In the genomic region with DNA sequence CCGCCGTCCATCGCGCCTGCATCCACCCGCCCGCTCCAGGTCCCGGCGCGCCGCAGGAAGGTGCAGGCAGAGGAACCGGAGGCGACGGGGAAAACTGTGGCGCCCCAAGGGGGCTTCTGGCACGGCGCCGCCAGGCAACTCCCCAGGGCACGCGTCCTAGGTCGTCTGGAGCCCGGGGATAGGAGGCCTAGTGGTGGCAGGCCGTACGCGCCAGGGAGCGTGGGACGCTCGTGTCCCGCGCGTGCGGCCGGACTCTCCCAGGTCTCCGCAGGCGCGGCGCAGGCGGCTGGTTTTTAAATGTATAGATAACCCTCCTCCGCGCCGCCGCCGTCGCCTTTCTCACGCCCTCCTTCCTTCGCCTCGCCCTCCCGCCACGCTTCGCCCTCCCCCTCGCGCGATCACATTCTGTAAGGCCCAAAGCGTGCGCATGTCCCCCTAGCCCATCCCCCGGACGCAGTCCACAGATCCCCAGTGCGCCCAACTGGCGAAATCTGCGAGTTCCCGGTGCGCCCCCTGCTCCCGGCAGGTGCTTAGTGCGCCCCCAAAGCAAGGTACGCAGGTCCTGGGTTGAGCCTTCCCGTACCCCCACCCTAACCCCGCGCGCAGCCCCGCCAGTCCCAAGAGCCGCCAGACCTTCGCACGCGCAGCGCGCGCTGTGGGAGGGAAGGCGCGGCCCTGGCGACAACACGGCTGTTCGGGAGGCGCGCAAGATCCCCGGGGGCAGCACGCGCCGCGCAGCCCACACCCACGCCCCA, we compare ENCODE assay signal across 9 cellular contexts. TPM values are rescaled to one million over a fixed set of nuclear protein-coding genes. Genes with fewer than 3 reads are reported as not detected.
DNase-seq lines count a peak whose midpoint lies in the region; ATAC-seq and TF ChIP-seq lines count a peak whose summit lies in the region.
"Had no signal": no experiment of that assay in that cellular context is flagged by ENCODE, and none has a peak within 500 bp of the region (broad histone marks: within the 10 kb centered on the region; RNA-seq: fewer than 3 reads in every experiment).

A gene with protein sequence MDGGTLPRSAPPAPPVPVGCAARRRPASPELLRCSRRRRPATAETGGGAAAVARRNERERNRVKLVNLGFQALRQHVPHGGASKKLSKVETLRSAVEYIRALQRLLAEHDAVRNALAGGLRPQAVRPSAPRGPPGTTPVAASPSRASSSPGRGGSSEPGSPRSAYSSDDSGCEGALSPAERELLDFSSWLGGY (minus strand): TSS at position 267 of the 755 bp plus-strand sequence. CDS start 256 bp downstream, at position 11.

- H4K20me1 ChIP-seq in Loucy (ENCODE audit: insufficient read depth, low read length, poor library complexity, severe bottlenecking) = no peaks in the 10 kb centered on the region

- intact Hi-C loops in naive thymus-derived CD4-positive, alpha-beta T cell (cut with micrococcal nuclease) = loop anchor here in 1 of 2 donors (1.0 kb wide), 1 partner anchor 150 kb away; no protein-coding TSS in a partner anchor

- no peak for ATAC-seq in naive thymus-derived CD4-positive, alpha-beta T cell

- no peak within 1 kb of the TSS for H3K27ac ChIP-seq in effector memory CD4-positive, alpha-beta T cell (ENCODE audit: insufficient read depth, low read length, poor library complexity, severe bottlenecking)
- H3K27ac ChIP-seq in naive thymus-derived CD4-positive, alpha-beta T cell (ENCODE audit: low read depth, low read length) = no peak within 1 kb of the TSS

- H3K9me3 ChIP-seq in Loucy (ENCODE audit: insufficient read depth, low read depth, low read length) = no peaks in the 10 kb centered on the region
- H3K9me3 ChIP-seq in effector memory CD4-positive, alpha-beta T cell (ENCODE audit: control insufficient read depth, low read length) = no peaks in the 10 kb centered on the region
- H3K9me3 ChIP-seq in naive thymus-derived CD4-positive, alpha-beta T cell (ENCODE audit: control insufficient read depth in 2 of 3, low read length in 3 of 3) = no peaks in the 10 kb centered on the region

- no peaks in the 10 kb centered on the region for H3F3A ChIP-seq in Loucy (ENCODE audit: low read depth)

- H2AFZ ChIP-seq in Loucy (ENCODE audit: low read length) = peak within 1 kb of the TSS; percentile 99

- H3K27ac Mint-ChIP-seq in naive thymus-derived CD4-positive, alpha-beta T cell = peak within 1 kb of the TSS in 1 of 9 donors; percentile 9

- H3K9me3 Mint-ChIP-seq in naive thymus-derived CD4-positive, alpha-beta T cell = no peaks in the 10 kb centered on the region

- H3K27me3 Mint-ChIP-seq in naive thymus-derived CD4-positive, alpha-beta T cell = peaks cover 0 to 44% (median 8%) of the 10 kb centered on the region in 5 donors

- H3K79me2 ChIP-seq in Loucy (ENCODE audit: insufficient read depth, low read length) = no peaks in the 10 kb centered on the region

- peaks cover 15% of the 10 kb centered on the region for H3K4me1 ChIP-seq in Loucy (ENCODE audit: insufficient read depth, low read length, poor library complexity, severe bottlenecking)
- H3K4me1 ChIP-seq in effector memory CD4-positive, alpha-beta T cell (ENCODE audit: control insufficient read depth, insufficient read depth, low read length, poor library complexity, severe bottlenecking) = peaks cover 20% of the 10 kb centered on the region
- H3K4me1 ChIP-seq in naive thymus-derived CD4-positive, alpha-beta T cell (ENCODE audit: control insufficient read depth in 2 of 2, insufficient read depth in 2 of 2, low read length in 2 of 2) = peaks cover 14 to 17% of the 10 kb centered on the region in 2 donors

- TF ChIP-seq CTCF in BJ (IDR thresholded peaks at IDR 0.05; ENCODE audit: insufficient read depth, low read depth, low read length) = no peak
- no peak for TF ChIP-seq CTCF in Loucy (conservative IDR thresholded peaks at IDR 0.05; ENCODE audit: low read length)
- TF ChIP-seq CTCF in GM20000 (IDR thresholded peaks at IDR 0.05; ENCODE audit: extremely low read depth, missing control alignments) = no peak

- POLR2A ChIA-PET in BJ (lab: Charles Lee) = no interaction called here
- POLR2A ChIA-PET in naive thymus-derived CD4-positive, alpha-beta T cell (lab: Charles Lee) = interaction anchor here (1.3 kb wide), 1 partner anchor 31 kb away, joined by 4 read pairs; a partner anchor contains a TSS

- H3K4me3 ChIP-seq in BJ (ENCODE audit: low read depth, low read length) (peak within 1 kb of the TSS; percentile 23), Loucy (ENCODE audit: low read length, poor library complexity, severe bottlenecking) (peak within 1 kb of the TSS; percentile 82)
- H3K4me3 ChIP-seq in effector memory CD4-positive, alpha-beta T cell (ENCODE audit: insufficient read depth, low read depth, low read length, poor library complexity, severe bottlenecking) = peak within 1 kb of the TSS; percentile 50
- H3K4me3 ChIP-seq in naive thymus-derived CD4-positive, alpha-beta T cell (ENCODE audit: low read length) = no peak within 1 kb of the TSS

- H3K27me3 ChIP-seq in BJ (ENCODE audit: control insufficient read depth, insufficient read depth, low read length) (peaks cover 23% of the 10 kb centered on the region), Loucy (ENCODE audit: insufficient read depth, low read length, poor library complexity, severe bottlenecking) (no peaks in the 10 kb centered on the region)
- H3K27me3 ChIP-seq in effector memory CD4-positive, alpha-beta T cell (replicated peaks; ENCODE audit: control insufficient read depth, insufficient read depth, low read length, poor library complexity, severe bottlenecking) = peaks cover 33% of the 10 kb centered on the region
- no peaks in the 10 kb centered on the region for H3K27me3 ChIP-seq in naive thymus-derived CD4-positive, alpha-beta T cell (ENCODE audit: control insufficient read depth in 2 of 2, insufficient read depth in 2 of 2, low read length in 2 of 2)

- H3K36me3 ChIP-seq in BJ (ENCODE audit: control insufficient read depth, insufficient read depth, low read length) (no peaks in the 10 kb centered on the region), Loucy (ENCODE audit: insufficient read depth, low read length) (no peaks in the 10 kb centered on the region)
- no peaks in the 10 kb centered on the region for H3K36me3 ChIP-seq in effector memory CD4-positive, alpha-beta T cell (ENCODE audit: control insufficient read depth, insufficient read depth, low read length)
- no peaks in the 10 kb centered on the region for H3K36me3 ChIP-seq in naive thymus-derived CD4-positive, alpha-beta T cell (ENCODE audit: control insufficient read depth in 2 of 3, insufficient read depth in 3 of 3, low read length in 3 of 3)

- H3K36me3 Mint-ChIP-seq in naive thymus-derived CD4-positive, alpha-beta T cell = no peaks in the 10 kb centered on the region

- CTCF ChIA-PET in BJ (lab: Yijun Ruan, JAX) = interaction anchor here (1.3 kb wide), 1 partner anchor 8 kb away, joined by 4 read pairs; no protein-coding TSS in a partner anchor
- CTCF ChIA-PET in naive thymus-derived CD4-positive, alpha-beta T cell (lab: Charles Lee) = interaction anchor here (0.9 kb wide), 1 partner anchor 35 kb away, joined by 4 read pairs; no protein-coding TSS in a partner anchor

- peak within 1 kb of the TSS; percentile 75 for H3K4me2 ChIP-seq in Loucy (ENCODE audit: low read depth, low read length, poor library complexity, severe bottlenecking)

- H3K9ac ChIP-seq in Loucy (ENCODE audit: low read depth, low read length, poor library complexity, severe bottlenecking) = peak within 1 kb of the TSS; percentile 73

- no peaks in the 10 kb centered on the region for H3K9me2 ChIP-seq in Loucy (replicated peaks; ENCODE audit: low read depth, low read length)

- no peak for DNase-seq in BJ (ENCODE audit: low read depth)
- DNase-seq in effector memory CD4-positive, alpha-beta T cell = no peak
- no peak for DNase-seq in naive thymus-derived CD4-positive, alpha-beta T cell
- DNase-seq in HT-29 (ENCODE audit: low spot score) = no peak
- DNase-seq in NCI-H146 (lab: John Stamatoyannopoulos, UW) = no peak
- DNase-seq in iPS-NIHi11 (ENCODE audit: low spot score) = no peak
- DNase-seq in GM20000 (ENCODE audit: low spot score) = no peak

- H3K4me3 Mint-ChIP-seq in naive thymus-derived CD4-positive, alpha-beta T cell = peak within 1 kb of the TSS; percentile 27 to 82 (median 57)

- peaks cover 10 to 22% (median 17%) of the 10 kb centered on the region in 7 donors for H3K4me1 Mint-ChIP-seq in naive thymus-derived CD4-positive, alpha-beta T cell

RNA-seq across cellular contexts. Expression of the gene that starts here (rescaled TPM):
- polyA plus RNA-seq in BJ (2011; rRNA removed) = not detected in 2 replicates
- not detected in 2 replicates for polyA minus RNA-seq in BJ (2011; rRNA and poly(A)+ RNA removed)
- total RNA-seq in naive thymus-derived CD4-positive, alpha-beta T cell = 1 to 10 TPM in 1 of 5 experiments, under 1 TPM in 3, not detected in 1; 0.32 to 2.1 (median 0.45) TPM
- polyA plus RNA-seq in naive thymus-derived CD4-positive, alpha-beta T cell = not detected
- 5.0 and 6.8 TPM in 2 replicates for total RNA-seq in HT-29 (2014; rRNA removed; shearing (Covaris generic))
- total RNA-seq: endothelial cell of umbilical vein had no signal
- polyA plus RNA-seq: endothelial cell of umbilical vein had no signal
